10 cellular contexts compared by ENCODE assay signal in the genomic region with DNA sequence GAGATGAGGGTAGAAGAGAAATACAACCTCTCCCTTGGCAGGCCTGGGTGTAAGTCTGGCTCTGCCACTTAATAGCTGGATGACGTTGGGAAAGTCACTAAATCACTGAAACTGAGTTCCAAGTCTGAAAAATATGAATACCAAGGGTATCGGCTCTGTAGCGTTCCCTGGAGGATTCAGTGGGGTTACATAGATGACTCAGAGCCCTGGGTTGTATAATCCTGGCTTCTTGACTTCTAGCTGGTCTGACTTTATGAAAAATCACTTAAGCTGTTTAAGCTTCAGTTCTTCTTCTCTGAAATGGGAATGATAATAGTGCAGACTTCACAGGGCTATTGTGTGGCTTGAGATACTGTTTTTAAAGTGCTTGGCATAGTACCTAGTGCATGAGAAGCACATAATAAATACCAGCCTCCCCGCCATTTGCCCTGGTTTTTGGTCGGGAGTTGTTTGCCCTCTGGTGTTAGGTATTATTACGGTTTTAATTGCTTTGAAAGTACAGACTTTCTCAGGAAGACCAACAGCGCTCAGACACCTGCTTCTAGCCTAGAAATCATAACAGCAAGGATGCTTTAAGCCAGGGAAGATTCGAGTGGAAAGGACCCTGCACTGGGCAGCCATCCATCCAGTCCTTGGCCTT. TPM values are rescaled to one million over a fixed set of nuclear protein-coding genes. Genes with fewer than 3 reads are reported as not detected.
DNase-seq lines count a peak whose midpoint lies in the region; ATAC-seq and TF ChIP-seq lines count a peak whose summit lies in the region.
"Had no signal": no experiment of that assay in that cellular context is flagged by ENCODE, and none has a peak within 500 bp of the region (broad histone marks: within the 10 kb centered on the region; RNA-seq: fewer than 3 reads in every experiment).

No MANE protein-coding gene starts in this region.

- H3K27ac Mint-ChIP-seq in IgD-negative memory B cell: peak overlapping the region; percentile 74 to 94 (median 88)
- no peak overlapping the region for H3K27ac Mint-ChIP-seq in chondrocyte (ENCODE audit: unreplicated experiment)
- peak overlapping the region in 1 of 2 donors; percentile 71 for H3K27ac Mint-ChIP-seq in stimulated activated naive CD8-positive, alpha-beta T cell treated with anti-CD3 and anti-CD28 coated beads, Interleukin-15, amount 100 ng/mL, for 72 hours
- no peak overlapping the region for H3K27ac Mint-ChIP-seq in mesothelial cell of epicardium

- CTCF ChIA-PET in AG04449 (lab: Yijun Ruan, JAX): interaction anchor here (1.0 to 6.4 kb wide), 11 partner anchors 10 to 166 kb away, joined by 3 to 88 read pairs (median 3); no protein-coding TSS in a partner anchor

- TF ChIP-seq POLR2A in GM18505 (IDR thresholded peaks at IDR 0.05; ENCODE audit: borderline replicate concordance, extremely low read depth, insufficient read depth, insufficient read length): no peak

- peak; percentile 43 for ATAC-seq in GM18505 (IDR thresholded peaks at IDR 0.05; ENCODE audit: unreplicated experiment)
- ATAC-seq in stimulated activated naive CD8-positive, alpha-beta T cell treated with anti-CD3 and anti-CD28 coated beads, Interleukin-15, amount 100 ng/mL, for 72 hours: no peak

- TF ChIP-seq CTCF in AG04449 (IDR thresholded peaks at IDR 0.05; ENCODE audit: insufficient read depth, low read length, missing control alignments) (peak; percentile 12), chondrocyte (IDR thresholded peaks at IDR 0.05) (peak; percentile 68), mesothelial cell of epicardium (IDR thresholded peaks at IDR 0.05; ENCODE audit: unreplicated experiment) (no peak)

- H3K4me3 Mint-ChIP-seq in IgD-negative memory B cell: peak overlapping the region in 2 of 4 donors; percentile 60 to 63
- H3K4me3 Mint-ChIP-seq in chondrocyte (ENCODE audit: unreplicated experiment): no peak overlapping the region
- H3K4me3 Mint-ChIP-seq in stimulated activated naive CD8-positive, alpha-beta T cell treated with anti-CD3 and anti-CD28 coated beads, Interleukin-15, amount 100 ng/mL, for 72 hours: no peak overlapping the region
- no peak overlapping the region for H3K4me3 Mint-ChIP-seq in mesothelial cell of epicardium

- no peak overlapping the region for H3K4me3 ChIP-seq in AG04449 (ENCODE audit: low read depth, low read length)
- H3K4me3 ChIP-seq: skin epidermis had no signal

- H3K36me3 Mint-ChIP-seq in IgD-negative memory B cell: peaks cover 8% of the 10 kb centered on the region
- no peaks in the 10 kb centered on the region for H3K36me3 Mint-ChIP-seq in chondrocyte (ENCODE audit: low read depth)
- peaks cover 11% of the 10 kb centered on the region for H3K36me3 Mint-ChIP-seq in mesothelial cell of epicardium

- peak; percentile 28 for DNase-seq in AG04449 (ENCODE audit: low read depth, low spot score)
- DNase-seq in chondrocyte (ENCODE audit: low spot score): no peak
- no peak for DNase-seq in SW 1271 (lab: John Stamatoyannopoulos, UW)
- DNase-seq in kidney glomerular epithelial cell (lab: John Stamatoyannopoulos, UW): no peak
- DNase-seq in stimulated activated naive CD8-positive, alpha-beta T cell treated with anti-CD3 and anti-CD28 coated beads, Interleukin-15, amount 100 ng/mL, for 72 hours: no peak
- DNase-seq in mesothelial cell of epicardium (ENCODE audit: low spot score in 2 of 2, unreplicated experiment in 2 of 2): no peak
- DNase-seq: glutamatergic neuron had no signal

- H3K27me3 Mint-ChIP-seq in IgD-negative memory B cell (no peaks in the 10 kb centered on the region), chondrocyte (ENCODE audit: low read depth) (no peaks in the 10 kb centered on the region), mesothelial cell of epicardium (ENCODE audit: low read depth) (no peaks in the 10 kb centered on the region)
- H3K27me3 Mint-ChIP-seq in stimulated activated naive CD8-positive, alpha-beta T cell treated with anti-CD3 and anti-CD28 coated beads, Interleukin-15, amount 100 ng/mL, for 72 hours: no peaks in the 10 kb centered on the region

- POLR2A ChIA-PET in AG04449 (lab: Yijun Ruan, JAX): interaction anchor here (0.7 to 1.1 kb wide), 2 partner anchors 42 to 55 kb away, joined by 3 read pairs; no protein-coding TSS in a partner anchor

- H3K4me1 Mint-ChIP-seq in IgD-negative memory B cell (peaks cover 22 to 36% (median 29%) of the 10 kb centered on the region in 3 donors), chondrocyte (ENCODE audit: low read depth) (peaks cover 5% of the 10 kb centered on the region), mesothelial cell of epicardium (no peaks in the 10 kb centered on the region)
- H3K4me1 Mint-ChIP-seq in stimulated activated naive CD8-positive, alpha-beta T cell treated with anti-CD3 and anti-CD28 coated beads, Interleukin-15, amount 100 ng/mL, for 72 hours: peaks cover 78% of the 10 kb centered on the region

- H3K9me3 Mint-ChIP-seq in IgD-negative memory B cell (no peaks in the 10 kb centered on the region), chondrocyte (ENCODE audit: low read depth) (no peaks in the 10 kb centered on the region), mesothelial cell of epicardium (no peaks in the 10 kb centered on the region)
- no peaks in the 10 kb centered on the region for H3K9me3 Mint-ChIP-seq in stimulated activated naive CD8-positive, alpha-beta T cell treated with anti-CD3 and anti-CD28 coated beads, Interleukin-15, amount 100 ng/mL, for 72 hours

RNA-seq across cellular contexts. Expression of a gene that starts 43.0 kb away (rescaled TPM):
- 366 TPM for polyA plus RNA-seq in IgD-negative memory B cell
- 15.7 to 39.6 TPM (median 37.4 TPM) in 3 replicates for total RNA-seq in chondrocyte
- total RNA-seq in mesothelial cell of epicardium: 80.9 to 82.9 TPM (median 82.2 TPM) in 3 replicates

Comparison
In these comparisons a context has a peak if more than half of its experiments do, and no peak if none do; other contexts are left out.
1. H3K27ac Mint-ChIP-seq: peak in IgD-negative memory B cell (3 of 3); none in chondrocyte (single experiment) and mesothelial cell of epicardium (single experiment).